24 cellular contexts compared by ENCODE assay signal in the genomic region with DNA sequence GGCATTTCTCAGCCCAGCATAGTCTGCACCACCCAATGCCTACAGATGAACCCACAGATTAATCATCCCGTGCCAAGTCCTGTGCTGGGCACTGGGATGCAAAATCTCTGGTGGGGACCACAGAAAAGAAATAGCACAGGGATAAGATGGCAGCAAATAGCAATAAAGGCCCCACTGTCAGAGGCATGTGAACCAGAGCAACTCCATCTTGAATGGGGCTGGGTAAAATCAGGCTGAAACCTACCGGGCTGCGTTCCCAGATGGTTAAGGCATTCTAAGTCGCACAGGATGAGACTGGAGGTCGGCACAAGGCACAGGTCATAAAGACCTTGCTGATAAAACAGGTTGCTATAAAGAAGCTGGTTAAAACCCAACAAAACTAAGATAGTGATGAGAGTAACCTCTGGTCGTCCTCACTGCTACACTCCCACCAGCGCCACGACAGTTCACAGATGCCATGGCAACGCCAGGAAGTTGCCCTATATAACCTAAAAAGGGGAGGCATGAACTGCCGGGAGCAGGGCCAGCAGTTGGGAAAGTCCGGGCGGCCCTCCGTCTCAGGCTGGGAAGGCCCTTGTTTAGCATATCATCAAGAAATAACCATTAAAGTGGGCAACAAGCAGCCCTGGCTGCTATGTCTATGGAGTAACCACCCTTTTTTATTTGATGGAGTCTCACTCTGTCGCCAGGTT.
DNase-seq lines count a peak whose midpoint lies in the region; ATAC-seq and TF ChIP-seq lines count a peak whose summit lies in the region.
"Had no signal": no experiment of that assay in that cellular context is flagged by ENCODE, and none has a peak within 500 bp of the region (broad histone marks: within the 10 kb centered on the region; RNA-seq: fewer than 3 reads in every experiment).

No MANE protein-coding gene starts in this region.

- H3K4me3 Mint-ChIP-seq in stimulated activated naive CD8-positive, alpha-beta T cell treated with anti-CD3 and anti-CD28 coated beads, Interleukin-15, amount 100 ng/mL, for 72 hours = no peak overlapping the region
- peak overlapping the region; percentile 44 for H3K4me3 Mint-ChIP-seq in neural crest cell
- H3K4me3 Mint-ChIP-seq: activated CD4-positive, alpha-beta T cell treated with anti-CD3 and anti-CD28 coated beads, Interleukin-2, amount 10 ng/mL, durations not matched to agents 7 days and 5 days; activated CD8-positive, alpha-beta memory T cell treated with anti-CD3 and anti-CD28 coated beads, Interleukin-2, amount 10 ng/mL, durations not matched to agents 7 days and 5 days; activated naive CD4-positive, alpha-beta T cell treated with anti-CD3 and anti-CD28 coated beads, Interleukin-2, amount 10 ng/mL, durations not matched to agents 7 days and 5 days; naive thymus-derived CD4-positive, alpha-beta T cell had no signal

- H3K36me3 Mint-ChIP-seq in neural crest cell (ENCODE audit: low read depth) = no peaks in the 10 kb centered on the region
- H3K36me3 Mint-ChIP-seq: activated CD8-positive, alpha-beta memory T cell treated with anti-CD3 and anti-CD28 coated beads, Interleukin-2, amount 10 ng/mL, durations not matched to agents 7 days and 5 days; activated naive CD4-positive, alpha-beta T cell treated with anti-CD3 and anti-CD28 coated beads, Interleukin-2, amount 10 ng/mL, durations not matched to agents 7 days and 5 days; naive thymus-derived CD4-positive, alpha-beta T cell had no signal

- H3K4me3 ChIP-seq in fibroblast of pulmonary artery (replicated peaks; ENCODE audit: low read depth, low read length) = no peak overlapping the region
- H3K4me3 ChIP-seq: heart left ventricle, prostate gland, upper lobe of right lung had no signal

- H3K4me1 Mint-ChIP-seq in stimulated activated naive CD8-positive, alpha-beta T cell treated with anti-CD3 and anti-CD28 coated beads, Interleukin-15, amount 100 ng/mL, for 72 hours = peaks cover 12% of the 10 kb centered on the region
- peaks cover 64% of the 10 kb centered on the region for H3K4me1 Mint-ChIP-seq in neural crest cell
- H3K4me1 Mint-ChIP-seq: activated naive CD4-positive, alpha-beta T cell treated with anti-CD3 and anti-CD28 coated beads, Interleukin-2, amount 10 ng/mL, durations not matched to agents 7 days and 5 days had no signal

- peaks cover 26% of the 10 kb centered on the region for H3K27me3 Mint-ChIP-seq in stimulated activated naive CD8-positive, alpha-beta T cell treated with anti-CD3 and anti-CD28 coated beads, Interleukin-15, amount 100 ng/mL, for 72 hours
- H3K27me3 Mint-ChIP-seq in neural crest cell (ENCODE audit: low read depth) = no peaks in the 10 kb centered on the region

- no peak for ATAC-seq in stimulated activated naive CD8-positive, alpha-beta T cell treated with anti-CD3 and anti-CD28 coated beads, Interleukin-15, amount 100 ng/mL, for 72 hours
- no peak for ATAC-seq in stimulated activated naive CD8-positive, alpha-beta T cell treated with anti-CD3 and anti-CD28 coated beads, Interleukin-15, Interleukin-2, amounts not matched to agents 100 U/mL and 50 U/mL, for 24 hours
- ATAC-seq in GM21515 (IDR thresholded peaks at IDR 0.05; ENCODE audit: unreplicated experiment) = no peak
- ATAC-seq in GM21529 (IDR thresholded peaks at IDR 0.05; ENCODE audit: unreplicated experiment) = no peak
- ATAC-seq: activated CD8-positive, alpha-beta memory T cell treated with anti-CD3 and anti-CD28 coated beads, Interleukin-2, amount 10 ng/mL, durations not matched to agents 7 days and 5 days; heart left ventricle; naive thymus-derived CD4-positive, alpha-beta T cell; upper lobe of right lung had no signal

- no peaks in the 10 kb centered on the region for H3K9me3 Mint-ChIP-seq in stimulated activated naive CD8-positive, alpha-beta T cell treated with anti-CD3 and anti-CD28 coated beads, Interleukin-15, amount 100 ng/mL, for 72 hours
- no peaks in the 10 kb centered on the region for H3K9me3 Mint-ChIP-seq in neural crest cell
- H3K9me3 Mint-ChIP-seq: activated CD4-positive, alpha-beta T cell treated with anti-CD3 and anti-CD28 coated beads, Interleukin-2, amount 10 ng/mL, durations not matched to agents 7 days and 5 days; activated naive CD4-positive, alpha-beta T cell treated with anti-CD3 and anti-CD28 coated beads, Interleukin-2, amount 10 ng/mL, durations not matched to agents 7 days and 5 days had no signal

- peak overlapping the region; percentile 27 to 63 for H3K27ac Mint-ChIP-seq in stimulated activated naive CD8-positive, alpha-beta T cell treated with anti-CD3 and anti-CD28 coated beads, Interleukin-15, amount 100 ng/mL, for 72 hours
- peak overlapping the region; percentile 35 for H3K27ac Mint-ChIP-seq in neural crest cell (ENCODE audit: unreplicated experiment)
- H3K27ac Mint-ChIP-seq: activated CD4-positive, alpha-beta T cell treated with anti-CD3 and anti-CD28 coated beads, Interleukin-2, amount 10 ng/mL, durations not matched to agents 7 days and 5 days; activated CD8-positive, alpha-beta memory T cell treated with anti-CD3 and anti-CD28 coated beads, Interleukin-2, amount 10 ng/mL, durations not matched to agents 7 days and 5 days; activated naive CD4-positive, alpha-beta T cell treated with anti-CD3 and anti-CD28 coated beads, Interleukin-2, amount 10 ng/mL, durations not matched to agents 7 days and 5 days had no signal

- TF ChIP-seq CTCF in fibroblast of pulmonary artery (IDR thresholded peaks at IDR 0.05; ENCODE audit: low read length, missing control alignments) (no peak), neural crest cell (conservative IDR thresholded peaks at IDR 0.05) (no peak)

- no peak for DNase-seq in stimulated activated naive CD8-positive, alpha-beta T cell treated with anti-CD3 and anti-CD28 coated beads, Interleukin-15, amount 100 ng/mL, for 72 hours
- no peak for DNase-seq in stimulated activated naive CD8-positive, alpha-beta T cell treated with anti-CD3 and anti-CD28 coated beads, Interleukin-15, Interleukin-2, amounts not matched to agents 100 U/mL and 50 U/mL, for 24 hours
- DNase-seq in fibroblast of pulmonary artery (ENCODE audit: low read depth) (peak; percentile 58), neural crest cell (ENCODE audit: low read depth, low spot score) (no peak)
- DNase-seq in effector CD8-positive, alpha-beta T cell (lab: John Stamatoyannopoulos, UW) = no peak
- DNase-seq in stimulated activated CD4-positive, alpha-beta T cell treated with anti-CD3 and anti-CD28 coated beads, Interleukin-2, amount 100 ng/mL, for 24 hours = no peak
- DNase-seq: activated CD4-positive, alpha-beta T cell treated with anti-CD3 and anti-CD28 coated beads, Interleukin-2, amount 10 ng/mL, durations not matched to agents 7 days and 5 days; activated CD8-positive, alpha-beta memory T cell treated with anti-CD3 and anti-CD28 coated beads, Interleukin-2, amount 10 ng/mL, durations not matched to agents 7 days and 5 days; activated naive CD4-positive, alpha-beta T cell treated with anti-CD3 and anti-CD28 coated beads, Interleukin-2, amount 10 ng/mL, durations not matched to agents 7 days and 5 days; AML-193; foreskin fibroblast; GDM1; left cardiac atrium; naive thymus-derived CD4-positive, alpha-beta T cell; NCI-H1105 treated with DMSO at 0.1 percent for 48 hours; NCI-H2029 treated with DMSO at 0.1 percent for 48 hours; NCI-H2227 treated with DMSO at 0.1 percent for 48 hours; NCI-H774; SK-N-SH; upper lobe of right lung had no signal
